Comparison of ENCODE assay signal across 8 cellular contexts in genomic region chr4:41644288-41644914, GRCh38.
DNase-seq lines count a peak whose midpoint lies in the region; ATAC-seq and TF ChIP-seq lines count a peak whose summit lies in the region.

No MANE protein-coding gene starts in this region.

- no peaks in the 10 kb centered on the region for H3K9me2 ChIP-seq in MM.1S (replicated peaks; ENCODE audit: insufficient read depth, low read length)

- H3K4me1 ChIP-seq in right atrium auricular region: peaks cover 0 to 10% of the 10 kb centered on the region in 2 donors
- H3K4me1 ChIP-seq in psoas muscle: no peaks in the 10 kb centered on the region
- 0 out of 2 replicates have a peak, but pooled peaks cover 7% of the 10 kb centered on the region for H3K4me1 ChIP-seq in MM.1S (ENCODE audit: low read length)

- H3K4me3 ChIP-seq in right atrium auricular region: peak overlapping the region in 1 of 2 donors; percentile 31
- peak overlapping the region; percentile 42 for H3K4me3 ChIP-seq in psoas muscle
- no peak overlapping the region for H3K4me3 ChIP-seq in MM.1S (ENCODE audit: low read length)

- H3F3A ChIP-seq in MM.1S (ENCODE audit: insufficient read depth, low read length): no peaks in the 10 kb centered on the region

- H3K27ac Mint-ChIP-seq in T-helper 1 cell treated with Interleukin-12 subunit alpha and Interleukin-12 subunit beta and Interleukin-4 antibody, amounts not matched to agents 30 μg/mL and 1 μg/mL, for 36 hours: no peak overlapping the region
- no peak overlapping the region for H3K27ac Mint-ChIP-seq in T-helper 17 cell

- H3K27ac ChIP-seq in right atrium auricular region (no peak overlapping the region), psoas muscle (peak overlapping the region; percentile 27), MM.1S (ENCODE audit: low read length) (no peak overlapping the region)

- peak; percentile 87 to 98 (median 92) for ATAC-seq in psoas muscle
- no peak for ATAC-seq in HG02852 (IDR thresholded peaks at IDR 0.05; ENCODE audit: unreplicated experiment)
- ATAC-seq in T-helper 17 cell: no peak

- H3K27me3 ChIP-seq in right atrium auricular region: no peaks in the 10 kb centered on the region
- no peaks in the 10 kb centered on the region for H3K27me3 ChIP-seq in psoas muscle (ENCODE audit: insufficient read depth in 3 of 3, low read length in 2 of 3)
- no peaks in the 10 kb centered on the region for H3K27me3 ChIP-seq in MM.1S (replicated peaks; ENCODE audit: insufficient read depth, low read length)

- peaks cover 19% of the 10 kb centered on the region for H3K36me3 ChIP-seq in right atrium auricular region
- H3K36me3 ChIP-seq in psoas muscle (ENCODE audit: insufficient read depth in 1 of 2, low read depth in 1 of 2): peaks cover 4 to 33% of the 10 kb centered on the region in 2 donors
- no peaks in the 10 kb centered on the region for H3K36me3 ChIP-seq in MM.1S (replicated peaks; ENCODE audit: insufficient read depth, low read length)

- H3K9me3 Mint-ChIP-seq in T-helper 1 cell treated with Interleukin-12 subunit alpha and Interleukin-12 subunit beta and Interleukin-4 antibody, amounts not matched to agents 30 μg/mL and 1 μg/mL, for 36 hours: no peaks in the 10 kb centered on the region

- 13 to 28% (median 14%) methylated on average over 41 of the region's 41 CpGs for WGBS in psoas muscle, 3 donors

- TF ChIP-seq CTCF in right atrium auricular region (IDR thresholded peaks at IDR 0.05): peak; percentile 86 to 96
- peak; percentile 86 for TF ChIP-seq CTCF in psoas muscle (IDR thresholded peaks at IDR 0.05)
- no peak for TF ChIP-seq CTCF in MM.1S (IDR thresholded peaks at IDR 0.05; ENCODE audit: low read length)

- no peaks in the 10 kb centered on the region for H3K4me1 Mint-ChIP-seq in T-helper 1 cell treated with Interleukin-12 subunit alpha and Interleukin-12 subunit beta and Interleukin-4 antibody, amounts not matched to agents 30 μg/mL and 1 μg/mL, for 36 hours (ENCODE audit: low read depth)
- no peaks in the 10 kb centered on the region for H3K4me1 Mint-ChIP-seq in T-helper 17 cell

- H3K27me3 Mint-ChIP-seq in T-helper 1 cell treated with Interleukin-12 subunit alpha and Interleukin-12 subunit beta and Interleukin-4 antibody, amounts not matched to agents 30 μg/mL and 1 μg/mL, for 36 hours (ENCODE audit: low read depth): peaks cover 22% of the 10 kb centered on the region
- H3K27me3 Mint-ChIP-seq in T-helper 17 cell: peaks cover 55% of the 10 kb centered on the region

- H3K4me2 ChIP-seq in MM.1S (ENCODE audit: low read depth, low read length): no peak overlapping the region

- H3K9me3 ChIP-seq in right atrium auricular region (no peaks in the 10 kb centered on the region), psoas muscle (no peaks in the 10 kb centered on the region), MM.1S (replicated peaks; ENCODE audit: insufficient read depth, low read length) (no peaks in the 10 kb centered on the region), T-helper 17 cell (ENCODE audit: control insufficient read depth, low read length, poor library complexity, severe bottlenecking) (no peaks in the 10 kb centered on the region)

- no peaks in the 10 kb centered on the region for H4K20me1 ChIP-seq in MM.1S (ENCODE audit: insufficient read depth, low read length)

- DNase-seq in T-helper 1 cell (no peak), amygdala (lab: John Stamatoyannopoulos, UW) (peak; percentile 2 to 88 (median 66)), right atrium auricular region (ENCODE audit: low spot score) (peak; percentile 81), psoas muscle (peak; percentile 77 to 88), MM.1S (no peak), T-helper 17 cell (no peak)

- H2AFZ ChIP-seq in MM.1S (ENCODE audit: low read length): no peak overlapping the region

- no peak overlapping the region for H3K9ac ChIP-seq in MM.1S (ENCODE audit: low read length)

- peaks cover 3% of the 10 kb centered on the region for H3K36me3 Mint-ChIP-seq in T-helper 1 cell treated with Interleukin-12 subunit alpha and Interleukin-12 subunit beta and Interleukin-4 antibody, amounts not matched to agents 30 μg/mL and 1 μg/mL, for 36 hours (ENCODE audit: low read depth)
- H3K36me3 Mint-ChIP-seq in T-helper 17 cell (ENCODE audit: low read depth): no peaks in the 10 kb centered on the region

- H3K4me3 Mint-ChIP-seq in T-helper 1 cell treated with Interleukin-12 subunit alpha and Interleukin-12 subunit beta and Interleukin-4 antibody, amounts not matched to agents 30 μg/mL and 1 μg/mL, for 36 hours: peak overlapping the region; percentile 7
- no peak overlapping the region for H3K4me3 Mint-ChIP-seq in T-helper 17 cell

- intact Hi-C loops in psoas muscle (cut with DNase I): loop anchor here (5.0 to 10.0 kb wide), 3 partner anchors 122 to 282 kb away; no protein-coding TSS in a partner anchor

- H3K79me2 ChIP-seq in MM.1S (ENCODE audit: low read length): no peaks in the 10 kb centered on the region

Comparison
In these comparisons a context has a peak if more than half of its experiments do, and no peak if none do; other contexts are left out.
1. DNase-seq: peak in amygdala (56 of 56), right atrium auricular region (single experiment) and psoas muscle (2 of 2); none in T-helper 1 cell (0 of 5), MM.1S (single experiment) and T-helper 17 cell (0 of 3).
2. ATAC-seq: peak in psoas muscle (4 of 4); none in HG02852 (single experiment) and T-helper 17 cell (single experiment).